In genomic region chr6:116370328-116370716, GRCh38 we compare ENCODE assay signal across 8 cellular contexts. TPM values are rescaled to one million over a fixed set of nuclear protein-coding genes. Genes with fewer than 3 reads are reported as not detected.
DNase-seq lines count a peak whose midpoint lies in the region; TF ChIP-seq lines count a peak whose summit lies in the region.

No MANE protein-coding gene starts in this region.

- H2BK120ac ChIP-seq in trophoblast cell (ENCODE audit: insufficient read depth, low read length, poor library complexity), result peak overlapping the region; percentile 27

- H3K36me3 ChIP-seq in SK-N-MC (ENCODE audit: insufficient read depth, low read length), result no peaks in the 10 kb centered on the region
- H3K36me3 ChIP-seq in trophoblast cell (ENCODE audit: control insufficient read depth in 1 of 2, insufficient read depth in 2 of 2, low read length in 2 of 2), result no peaks in the 10 kb centered on the region

- TF ChIP-seq CTCF in fibroblast of pulmonary artery (IDR thresholded peaks at IDR 0.05; ENCODE audit: low read length, missing control alignments), result no peak

- peaks cover 3% of the 10 kb centered on the region in 2 experiments for H3K4me1 ChIP-seq in trophoblast cell (ENCODE audit: control insufficient read depth in 1 of 2, insufficient read depth in 2 of 2, low read length in 2 of 2)

- H2BK5ac ChIP-seq in trophoblast cell (ENCODE audit: low read depth, low read length, poor library complexity), result peak overlapping the region; percentile 50

- H3K79me1 ChIP-seq in trophoblast cell (ENCODE audit: low read length), result peaks cover 10% of the 10 kb centered on the region

- H3K79me2 ChIP-seq in trophoblast cell (ENCODE audit: control insufficient read depth, insufficient read depth, low read length, poor library complexity), result peaks cover 10% of the 10 kb centered on the region

- H3K9ac ChIP-seq in SK-N-MC (ENCODE audit: insufficient read length), result no peak overlapping the region
- H3K9ac ChIP-seq in trophoblast cell (ENCODE audit: low read length), result peak overlapping the region; percentile 20

- no peaks in the 10 kb centered on the region for H3K9me3 ChIP-seq in SK-N-MC (ENCODE audit: low read depth, low read length)
- no peaks in the 10 kb centered on the region for H3K9me3 ChIP-seq in trophoblast cell (ENCODE audit: insufficient read depth, low read depth, low read length)

- H4K12ac ChIP-seq in trophoblast cell (ENCODE audit: low read depth, low read length), result peak overlapping the region; percentile 32

- H3K27me3 ChIP-seq in trophoblast cell (ENCODE audit: insufficient read depth, low read length), result no peaks in the 10 kb centered on the region

- peak overlapping the region; percentile 63 for H3K4me2 ChIP-seq in trophoblast cell (ENCODE audit: low read length)

- H3K27ac ChIP-seq in SK-N-MC, result no peak overlapping the region
- H3K27ac ChIP-seq in trophoblast cell (ENCODE audit: low read depth, low read length), result peak overlapping the region; percentile 99

- H2AK5ac ChIP-seq in trophoblast cell (ENCODE audit: low read length), result no peak overlapping the region

- no peak overlapping the region for H3K23ac ChIP-seq in trophoblast cell (ENCODE audit: low read length)

- H3K14ac ChIP-seq in trophoblast cell (ENCODE audit: low read length), result peak overlapping the region; percentile 30

- peak overlapping the region; percentile 65 for H4K91ac ChIP-seq in trophoblast cell (ENCODE audit: low read depth, low read length)

- H3K4me3 ChIP-seq in SK-N-MC (peak overlapping the region; percentile 83), fibroblast of pulmonary artery (replicated peaks; ENCODE audit: low read depth, low read length) (peak overlapping the region; percentile 82), trophoblast cell (ENCODE audit: low read depth, low read length) (peak overlapping the region; percentile 94)

- peak overlapping the region; percentile 47 for H2AFZ ChIP-seq in trophoblast cell (ENCODE audit: insufficient read depth, low read length, poor library complexity)

- DNase-seq in DMS53 (lab: John Stamatoyannopoulos, UW) (peak; percentile 53), DMS53 treated with DMSO at 0.1 percent for 48 hours (lab: John Stamatoyannopoulos, UW; ENCODE audit: unreplicated experiment) (no peak), SK-N-MC (ENCODE audit: low read depth, low spot score) (no peak), fibroblast of pulmonary artery (ENCODE audit: low read depth) (no peak), trophoblast cell (peak in 1 of 2 donors; percentile 58), AG08395 (ENCODE audit: low spot score) (no peak), NCI-H446 treated with DMSO at 0.1 percent for 48 hours (lab: John Stamatoyannopoulos, UW) (no peak)
- no peak for DNase-seq in activated CD4-positive, alpha-beta T cell treated with anti-CD3 and anti-CD28 coated beads, Interleukin-2, amount 50 U/mL, for 4 hours

- peak overlapping the region; percentile 34 for H3K18ac ChIP-seq in trophoblast cell (ENCODE audit: low read length)

- peak overlapping the region; percentile 59 for H4K8ac ChIP-seq in trophoblast cell (ENCODE audit: low read depth, low read length)

- H3K4ac ChIP-seq in trophoblast cell (ENCODE audit: low read depth, low read length), result no peak overlapping the region

- WGBS in trophoblast cell (ENCODE audit: extremely low coverage, insufficient coverage, insufficient read length), result no CpG with 5 or more reads among the region's 18 CpGs

- H2BK12ac ChIP-seq in trophoblast cell (ENCODE audit: low read length), result peak overlapping the region; percentile 46

RNA-seq across cellular contexts. Expression of gene DSE, which starts 0.4 kb away (rescaled TPM):
- 20.0 and 20.3 TPM in 2 replicates for polyA plus RNA-seq in trophoblast cell (2013)
